Comparison of ENCODE assay signal across 8 cellular contexts in genomic region chr18:267688-268552, GRCh38. TPM values are rescaled to one million over a fixed set of nuclear protein-coding genes. Genes with fewer than 3 reads are reported as not detected.
A peak's percentile ranks its signal among the peaks of the same experiment; 100 is the strongest.
DNase-seq lines count a peak whose midpoint lies in the region; ATAC-seq and TF ChIP-seq lines count a peak whose summit lies in the region.

Gene THOC1 (minus strand): TSS chr18:268047. CDS start chr18:268019, 28 bp downstream.

- peak within 1 kb of the TSS; percentile 96 to 99 (median 99) for H3K9ac ChIP-seq in BLaER1 treated with 17β-estradiol and CSF1 and Interleukin-3, amounts not matched to agents 10 nM and 100 nM
- peak within 1 kb of the TSS; percentile 84 to 93 for H3K9ac ChIP-seq in colonic mucosa (ENCODE audit: low read depth in 2 of 2, low read length in 2 of 2)

- intact Hi-C loops in activated CD4-positive, alpha-beta T cell treated with anti-CD3 and anti-CD28 coated beads, Interleukin-2, amount 10 ng/mL, durations not matched to agents 24 days and 14 days (cut with micrococcal nuclease), result loop anchor here (1.0 to 5.0 kb wide), 6 partner anchors 56 to 545 kb away; partner anchors contain the start of genes USP14 and YES1
- intact Hi-C loops in colonic mucosa (cut with DNase I), result no loop called here

- DNase-seq in NCI-H526 treated with DMSO at 0.1 percent for 48 hours (lab: John Stamatoyannopoulos, UW) (peak; percentile 46), colonic mucosa (peak; percentile 96)
- DNase-seq in activated CD4-positive, alpha-beta T cell treated with anti-CD3 and anti-CD28 coated beads, Interleukin-2, amount 10 ng/mL, durations not matched to agents 24 days and 14 days, result peak; percentile 98
- DNase-seq in stimulated activated CD4-positive, alpha-beta T cell treated with anti-CD3 and anti-CD28 coated beads, Interleukin-1b, Interleukin-23, amount 100 ng/mL, for 24 hours (ENCODE audit: low read depth in 4 of 4, low spot score in 1 of 4), result peak; percentile 89 to 95 (median 94)

- H3K4me3 Mint-ChIP-seq in activated CD4-positive, alpha-beta T cell treated with anti-CD3 and anti-CD28 coated beads, Interleukin-2, amount 10 ng/mL, durations not matched to agents 24 days and 14 days, result peak within 1 kb of the TSS; percentile 100

- H3K36me3 Mint-ChIP-seq in activated CD4-positive, alpha-beta T cell treated with anti-CD3 and anti-CD28 coated beads, Interleukin-2, amount 10 ng/mL, durations not matched to agents 24 days and 14 days (ENCODE audit: low read depth), result peaks cover 26% of the 10 kb centered on the region

- peaks cover 34% of the 10 kb centered on the region for H3K4me1 Mint-ChIP-seq in activated CD4-positive, alpha-beta T cell treated with anti-CD3 and anti-CD28 coated beads, Interleukin-2, amount 10 ng/mL, durations not matched to agents 24 days and 14 days

- peaks cover 21 to 36% (median 28%) of the 10 kb centered on the region in 11 experiments for H3K36me3 ChIP-seq in BLaER1 treated with 17β-estradiol and CSF1 and Interleukin-3, amounts not matched to agents 10 nM and 100 nM
- no peaks in the 10 kb centered on the region for H3K36me3 ChIP-seq in colonic mucosa

- no peaks in the 10 kb centered on the region for H3K27me3 Mint-ChIP-seq in activated CD4-positive, alpha-beta T cell treated with anti-CD3 and anti-CD28 coated beads, Interleukin-2, amount 10 ng/mL, durations not matched to agents 24 days and 14 days

- H3K27ac Mint-ChIP-seq in activated CD4-positive, alpha-beta T cell treated with anti-CD3 and anti-CD28 coated beads, Interleukin-2, amount 10 ng/mL, durations not matched to agents 24 days and 14 days, result peak within 1 kb of the TSS; percentile 100

- no peaks in the 10 kb centered on the region for H3K9me3 ChIP-seq in BLaER1 treated with 17β-estradiol and CSF1 and Interleukin-3, amounts not matched to agents 10 nM and 100 nM (replicated peaks in 1 of 11)
- no peaks in the 10 kb centered on the region for H3K9me3 ChIP-seq in colonic mucosa

- H3K9me3 Mint-ChIP-seq in activated CD4-positive, alpha-beta T cell treated with anti-CD3 and anti-CD28 coated beads, Interleukin-2, amount 10 ng/mL, durations not matched to agents 24 days and 14 days, result no peaks in the 10 kb centered on the region

- H3K4me1 ChIP-seq in BLaER1 treated with 17β-estradiol and CSF1 and Interleukin-3, amounts not matched to agents 10 nM and 100 nM, result peaks cover 28 to 34% (median 30%) of the 10 kb centered on the region in 10 experiments
- H3K4me1 ChIP-seq in colonic mucosa, result no peaks in the 10 kb centered on the region

- H3K27me3 ChIP-seq in BLaER1 treated with 17β-estradiol and CSF1 and Interleukin-3, amounts not matched to agents 10 nM and 100 nM, result no peaks in the 10 kb centered on the region
- H3K27me3 ChIP-seq in colonic mucosa (no peaks in the 10 kb centered on the region), layer of hippocampus (ENCODE audit: control insufficient read depth, insufficient read depth, low read length) (no peaks in the 10 kb centered on the region)

- TF ChIP-seq CTCF in colonic mucosa (IDR thresholded peaks at IDR 0.05), result no peak

- peak within 1 kb of the TSS; percentile 94 to 100 (median 99) for H3K27ac ChIP-seq in BLaER1 treated with 17β-estradiol and CSF1 and Interleukin-3, amounts not matched to agents 10 nM and 100 nM
- H3K27ac ChIP-seq in colonic mucosa (peak within 1 kb of the TSS; percentile 77), layer of hippocampus (ENCODE audit: low read depth, low read length) (peak within 1 kb of the TSS; percentile 83)

- H3K4me3 ChIP-seq in BLaER1 treated with 17β-estradiol and CSF1 and Interleukin-3, amounts not matched to agents 10 nM and 100 nM, result peak within 1 kb of the TSS; percentile 78 to 94 (median 87)
- H3K4me3 ChIP-seq in colonic mucosa, result peak within 1 kb of the TSS; percentile 90

- peak; percentile 91 for ATAC-seq in GM19324 (IDR thresholded peaks at IDR 0.05; ENCODE audit: low FRiP score, unreplicated experiment)
- peak; percentile 93 for ATAC-seq in HG03460 (IDR thresholded peaks at IDR 0.05; ENCODE audit: unreplicated experiment)

- peaks cover 0 to 14% (median 0%) of the 10 kb centered on the region in 11 experiments; a peak in 3 of 22 replicates for H4K20me1 ChIP-seq in BLaER1 treated with 17β-estradiol and CSF1 and Interleukin-3, amounts not matched to agents 10 nM and 100 nM

- peak within 1 kb of the TSS; percentile 78 to 97 (median 91) for H3K4me2 ChIP-seq in BLaER1 treated with 17β-estradiol and CSF1 and Interleukin-3, amounts not matched to agents 10 nM and 100 nM

RNA-seq across cellular contexts. Expression of gene THOC1, which starts in this region (rescaled TPM):
- total RNA-seq in activated CD4-positive, alpha-beta T cell treated with anti-CD3 and anti-CD28 coated beads, Interleukin-2, amount 10 ng/mL, durations not matched to agents 24 days and 14 days, result 71.2 and 78.9 TPM in 2 replicates
- 10 to 100 TPM; 17.8 to 32.9 TPM for total RNA-seq in colonic mucosa

Comparison
In these comparisons a context has a peak if more than half of its experiments do, and no peak if none do; other contexts are left out.
1. Peak in every context shown above with its lines: DNase-seq, ATAC-seq, H3K4me3 ChIP-seq and H3K27ac ChIP-seq.
2. DNase-seq: peak in every context shown above with its lines; median percentile 98 in activated CD4-positive, alpha-beta T cell treated with anti-CD3 and anti-CD28 coated beads, Interleukin-2, amount 10 ng/mL, durations not matched to agents 24 days and 14 days; 96 in colonic mucosa; 94 in stimulated activated CD4-positive, alpha-beta T cell treated with anti-CD3 and anti-CD28 coated beads, Interleukin-1b, Interleukin-23, amount 100 ng/mL, for 24 hours; 46 in NCI-H526 treated with DMSO at 0.1 percent for 48 hours.